Comparison of ENCODE assay signal across 1 cellular context in the genomic region with DNA sequence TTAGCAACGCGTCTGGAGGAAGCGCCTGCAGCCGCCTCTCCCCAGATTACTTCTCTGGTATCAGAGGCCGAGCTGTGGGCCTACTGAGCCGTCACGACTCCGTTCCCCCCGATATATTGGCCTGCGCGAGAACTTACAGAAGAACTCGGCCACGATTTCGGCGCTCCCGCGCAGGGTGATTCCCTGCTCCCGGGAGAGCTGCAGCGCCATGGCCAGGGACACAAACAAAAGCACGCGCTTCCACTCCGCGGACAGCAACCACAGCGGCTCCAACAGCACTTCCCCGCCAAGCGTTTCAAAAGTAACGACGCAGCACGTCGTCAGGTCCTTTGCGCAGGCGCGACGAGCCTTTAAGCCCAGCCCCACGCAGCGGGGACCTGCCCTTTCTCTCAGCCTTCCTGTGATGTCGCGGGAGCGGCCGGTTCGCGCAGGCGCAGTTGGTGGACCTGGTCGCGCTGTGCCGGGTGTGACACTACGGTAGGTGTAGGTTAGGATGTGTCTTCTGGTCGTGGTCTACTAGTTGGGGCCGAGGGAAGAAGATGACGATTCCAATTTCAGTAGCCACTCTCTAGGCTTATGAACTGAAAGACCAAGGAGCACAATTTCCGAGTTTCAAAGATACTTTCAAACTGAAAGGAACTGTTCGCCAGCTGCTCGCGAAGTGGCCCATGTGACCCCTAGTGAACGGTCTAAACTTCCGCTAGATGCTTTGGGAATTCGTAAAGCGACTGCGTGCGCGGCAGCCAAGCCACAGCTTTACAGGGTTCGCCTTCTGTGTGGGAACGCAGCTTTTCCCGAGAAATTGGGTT.
TF ChIP-seq lines count a peak whose summit lies in the region.

A gene (minus strand): TSS at position 324 of the 809 bp plus-strand sequence. CDS start 114 bp downstream, at position 210.

TF ChIP-seq in GM12878, 131 proteins besides CTCF, POLR2A, EP300 and RAD21 (continued from another document and continues in another):
- no peak; the same call in 1 of the 2 replicates for TF ChIP-seq LARP7 (IDR thresholded peaks at IDR 0.05)
- 0 out of 2 replicates have a peak, but pooled peaks have one; percentile 49 for TF ChIP-seq ESRRA (IDR thresholded peaks at IDR 0.05; ENCODE audit: low read length)
- TF ChIP-seq MEF2A (IDR thresholded peaks at IDR 0.05; ENCODE audit: insufficient read depth, low read depth, low read length) = no peak
- TF ChIP-seq CHD1 (IDR thresholded peaks at IDR 0.05; ENCODE audit: low read depth, low read length) = no peak
- peak; percentile 47; the same call in 1 of the 2 replicates for TF ChIP-seq TBL1XR1 (IDR thresholded peaks at IDR 0.05; ENCODE audit: low read depth, low read length)
- TF ChIP-seq IKZF2 (IDR thresholded peaks at IDR 0.05) = peak; percentile 69 to 81
- no peak; the same call in 1 of the 2 replicates for TF ChIP-seq PAX5 (IDR thresholded peaks at IDR 0.05; ENCODE audit: borderline replicate concordance, low read depth, low read length)
- TF ChIP-seq, protein P1, sequence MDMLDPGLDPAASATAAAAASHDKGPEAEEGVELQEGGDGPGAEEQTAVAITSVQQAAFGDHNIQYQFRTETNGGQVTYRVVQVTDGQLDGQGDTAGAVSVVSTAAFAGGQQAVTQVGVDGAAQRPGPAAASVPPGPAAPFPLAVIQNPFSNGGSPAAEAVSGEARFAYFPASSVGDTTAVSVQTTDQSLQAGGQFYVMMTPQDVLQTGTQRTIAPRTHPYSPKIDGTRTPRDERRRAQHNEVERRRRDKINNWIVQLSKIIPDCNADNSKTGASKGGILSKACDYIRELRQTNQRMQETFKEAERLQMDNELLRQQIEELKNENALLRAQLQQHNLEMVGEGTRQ (IDR thresholded peaks at IDR 0.05; ENCODE audit: borderline replicate concordance, low read depth, low read length) = peak; percentile 78
- TF ChIP-seq STAT3 (IDR thresholded peaks at IDR 0.05; ENCODE audit: low read depth, low read length) = no peak
- TF ChIP-seq, protein P2, sequence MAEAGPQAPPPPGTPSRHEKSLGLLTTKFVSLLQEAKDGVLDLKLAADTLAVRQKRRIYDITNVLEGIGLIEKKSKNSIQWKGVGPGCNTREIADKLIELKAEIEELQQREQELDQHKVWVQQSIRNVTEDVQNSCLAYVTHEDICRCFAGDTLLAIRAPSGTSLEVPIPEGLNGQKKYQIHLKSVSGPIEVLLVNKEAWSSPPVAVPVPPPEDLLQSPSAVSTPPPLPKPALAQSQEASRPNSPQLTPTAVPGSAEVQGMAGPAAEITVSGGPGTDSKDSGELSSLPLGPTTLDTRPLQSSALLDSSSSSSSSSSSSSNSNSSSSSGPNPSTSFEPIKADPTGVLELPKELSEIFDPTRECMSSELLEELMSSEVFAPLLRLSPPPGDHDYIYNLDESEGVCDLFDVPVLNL (IDR thresholded peaks at IDR 0.05; ENCODE audit: low read depth, low read length) = peak; percentile 99
- TF ChIP-seq IRF4 (IDR thresholded peaks at IDR 0.05; ENCODE audit: low read depth, low read length) = no peak
- TF ChIP-seq MYC (IDR thresholded peaks at IDR 0.05; ENCODE audit: insufficient read depth, insufficient read length, insufficient replicate concordance, low read length, severe bottlenecking) = peak; percentile 62
- 0 out of 2 replicates have a peak, but pooled peaks have one; percentile 39 for TF ChIP-seq ATF7 (IDR thresholded peaks at IDR 0.05; ENCODE audit: low read depth)
- no peak for TF ChIP-seq CBX3 (IDR thresholded peaks at IDR 0.05; ENCODE audit: borderline replicate concordance, low read depth)
- no peak; the same call in 1 of the 2 replicates for TF ChIP-seq GATAD2B (conservative IDR thresholded peaks at IDR 0.05; ENCODE audit: low read depth)
- no peak for TF ChIP-seq RCOR1 (conservative IDR thresholded peaks at IDR 0.05; ENCODE audit: low read depth, low read length)
- no peak for TF ChIP-seq SUPT20H (IDR thresholded peaks at IDR 0.05; ENCODE audit: borderline replicate concordance, control insufficient read depth, low read depth, low read length)
- TF ChIP-seq KDM1A (IDR thresholded peaks at IDR 0.05; ENCODE audit: borderline replicate concordance) = no peak
- TF ChIP-seq ZNF622 (IDR thresholded peaks at IDR 0.05) = no peak
- TF ChIP-seq, protein P3, sequence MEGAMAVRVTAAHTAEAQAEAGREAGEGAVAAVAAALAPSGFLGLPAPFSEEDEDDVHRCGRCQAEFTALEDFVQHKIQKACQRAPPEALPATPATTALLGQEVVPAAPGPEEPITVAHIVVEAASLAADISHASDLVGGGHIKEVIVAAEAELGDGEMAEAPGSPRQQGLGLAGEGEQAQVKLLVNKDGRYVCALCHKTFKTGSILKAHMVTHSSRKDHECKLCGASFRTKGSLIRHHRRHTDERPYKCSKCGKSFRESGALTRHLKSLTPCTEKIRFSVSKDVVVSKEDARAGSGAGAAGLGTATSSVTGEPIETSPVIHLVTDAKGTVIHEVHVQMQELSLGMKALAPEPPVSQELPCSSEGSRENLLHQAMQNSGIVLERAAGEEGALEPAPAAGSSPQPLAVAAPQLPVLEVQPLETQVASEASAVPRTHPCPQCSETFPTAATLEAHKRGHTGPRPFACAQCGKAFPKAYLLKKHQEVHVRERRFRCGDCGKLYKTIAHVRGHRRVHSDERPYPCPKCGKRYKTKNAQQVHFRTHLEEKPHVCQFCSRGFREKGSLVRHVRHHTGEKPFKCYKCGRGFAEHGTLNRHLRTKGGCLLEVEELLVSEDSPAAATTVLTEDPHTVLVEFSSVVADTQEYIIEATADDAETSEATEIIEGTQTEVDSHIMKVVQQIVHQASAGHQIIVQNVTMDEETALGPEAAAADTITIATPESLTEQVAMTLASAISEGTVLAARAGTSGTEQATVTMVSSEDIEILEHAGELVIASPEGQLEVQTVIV (IDR thresholded peaks at IDR 0.05; ENCODE audit: borderline replicate concordance, partially characterized antibody) = no peak
- TF ChIP-seq, protein P4, sequence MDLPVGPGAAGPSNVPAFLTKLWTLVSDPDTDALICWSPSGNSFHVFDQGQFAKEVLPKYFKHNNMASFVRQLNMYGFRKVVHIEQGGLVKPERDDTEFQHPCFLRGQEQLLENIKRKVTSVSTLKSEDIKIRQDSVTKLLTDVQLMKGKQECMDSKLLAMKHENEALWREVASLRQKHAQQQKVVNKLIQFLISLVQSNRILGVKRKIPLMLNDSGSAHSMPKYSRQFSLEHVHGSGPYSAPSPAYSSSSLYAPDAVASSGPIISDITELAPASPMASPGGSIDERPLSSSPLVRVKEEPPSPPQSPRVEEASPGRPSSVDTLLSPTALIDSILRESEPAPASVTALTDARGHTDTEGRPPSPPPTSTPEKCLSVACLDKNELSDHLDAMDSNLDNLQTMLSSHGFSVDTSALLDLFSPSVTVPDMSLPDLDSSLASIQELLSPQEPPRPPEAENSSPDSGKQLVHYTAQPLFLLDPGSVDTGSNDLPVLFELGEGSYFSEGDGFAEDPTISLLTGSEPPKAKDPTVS (IDR thresholded peaks at IDR 0.05; ENCODE audit: low read depth, low read length) = no peak
- no peak for TF ChIP-seq NR2C2 (IDR thresholded peaks at IDR 0.05; ENCODE audit: borderline replicate concordance, control insufficient read depth, insufficient read length, low read depth)
- TF ChIP-seq HCFC1 (IDR thresholded peaks at IDR 0.05; ENCODE audit: low read length) = no peak
- TF ChIP-seq, protein P5, sequence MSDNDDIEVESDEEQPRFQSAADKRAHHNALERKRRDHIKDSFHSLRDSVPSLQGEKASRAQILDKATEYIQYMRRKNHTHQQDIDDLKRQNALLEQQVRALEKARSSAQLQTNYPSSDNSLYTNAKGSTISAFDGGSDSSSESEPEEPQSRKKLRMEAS (IDR thresholded peaks at IDR 0.05; ENCODE audit: low read depth, low read length) = peak; percentile 66
- no peak for TF ChIP-seq ZNF24 (IDR thresholded peaks at IDR 0.05)
- peak; percentile 67 for TF ChIP-seq BRCA1 (IDR thresholded peaks at IDR 0.05; ENCODE audit: low read depth, low read length)
- 0 out of 2 replicates have a peak, but pooled peaks have one; percentile 45 for TF ChIP-seq TCF3 (IDR thresholded peaks at IDR 0.05; ENCODE audit: borderline replicate concordance, insufficient read depth, low read depth, low read length)
- peak; percentile 82; the same call in 1 of the 2 replicates for TF ChIP-seq ASH2L (IDR thresholded peaks at IDR 0.05; ENCODE audit: borderline replicate concordance, low read depth)
- peak; percentile 63 for TF ChIP-seq FOXM1 (IDR thresholded peaks at IDR 0.05; ENCODE audit: low read depth, low read length)
- TF ChIP-seq BHLHE40 (IDR thresholded peaks at IDR 0.05; ENCODE audit: borderline replicate concordance in 1 of 2, low read depth in 2 of 2, low read length in 1 of 2) = peak in 1 of 2 experiments; percentile 5; a peak in 2 of 4 replicates
- TF ChIP-seq, protein P6, sequence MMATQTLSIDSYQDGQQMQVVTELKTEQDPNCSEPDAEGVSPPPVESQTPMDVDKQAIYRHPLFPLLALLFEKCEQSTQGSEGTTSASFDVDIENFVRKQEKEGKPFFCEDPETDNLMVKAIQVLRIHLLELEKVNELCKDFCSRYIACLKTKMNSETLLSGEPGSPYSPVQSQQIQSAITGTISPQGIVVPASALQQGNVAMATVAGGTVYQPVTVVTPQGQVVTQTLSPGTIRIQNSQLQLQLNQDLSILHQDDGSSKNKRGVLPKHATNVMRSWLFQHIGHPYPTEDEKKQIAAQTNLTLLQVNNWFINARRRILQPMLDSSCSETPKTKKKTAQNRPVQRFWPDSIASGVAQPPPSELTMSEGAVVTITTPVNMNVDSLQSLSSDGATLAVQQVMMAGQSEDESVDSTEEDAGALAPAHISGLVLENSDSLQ (IDR thresholded peaks at IDR 0.05) = peak; percentile 41; the same call in 1 of the 2 replicates
- TF ChIP-seq ZZZ3 (IDR thresholded peaks at IDR 0.05; ENCODE audit: control insufficient read depth, insufficient read length, low read depth) = no peak
- peak; percentile 56; the same call in 1 of the 2 replicates for TF ChIP-seq EED (IDR thresholded peaks at IDR 0.05; ENCODE audit: low read depth)
- TF ChIP-seq CBX5 (IDR thresholded peaks at IDR 0.05; ENCODE audit: low read depth) = no peak; the same call in 1 of the 2 replicates
- TF ChIP-seq BMI1 (IDR thresholded peaks at IDR 0.05; ENCODE audit: borderline replicate concordance) = no peak
- TF ChIP-seq, protein P7, sequence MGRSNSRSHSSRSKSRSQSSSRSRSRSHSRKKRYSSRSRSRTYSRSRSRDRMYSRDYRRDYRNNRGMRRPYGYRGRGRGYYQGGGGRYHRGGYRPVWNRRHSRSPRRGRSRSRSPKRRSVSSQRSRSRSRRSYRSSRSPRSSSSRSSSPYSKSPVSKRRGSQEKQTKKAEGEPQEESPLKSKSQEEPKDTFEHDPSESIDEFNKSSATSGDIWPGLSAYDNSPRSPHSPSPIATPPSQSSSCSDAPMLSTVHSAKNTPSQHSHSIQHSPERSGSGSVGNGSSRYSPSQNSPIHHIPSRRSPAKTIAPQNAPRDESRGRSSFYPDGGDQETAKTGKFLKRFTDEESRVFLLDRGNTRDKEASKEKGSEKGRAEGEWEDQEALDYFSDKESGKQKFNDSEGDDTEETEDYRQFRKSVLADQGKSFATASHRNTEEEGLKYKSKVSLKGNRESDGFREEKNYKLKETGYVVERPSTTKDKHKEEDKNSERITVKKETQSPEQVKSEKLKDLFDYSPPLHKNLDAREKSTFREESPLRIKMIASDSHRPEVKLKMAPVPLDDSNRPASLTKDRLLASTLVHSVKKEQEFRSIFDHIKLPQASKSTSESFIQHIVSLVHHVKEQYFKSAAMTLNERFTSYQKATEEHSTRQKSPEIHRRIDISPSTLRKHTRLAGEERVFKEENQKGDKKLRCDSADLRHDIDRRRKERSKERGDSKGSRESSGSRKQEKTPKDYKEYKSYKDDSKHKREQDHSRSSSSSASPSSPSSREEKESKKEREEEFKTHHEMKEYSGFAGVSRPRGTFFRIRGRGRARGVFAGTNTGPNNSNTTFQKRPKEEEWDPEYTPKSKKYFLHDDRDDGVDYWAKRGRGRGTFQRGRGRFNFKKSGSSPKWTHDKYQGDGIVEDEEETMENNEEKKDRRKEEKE (IDR thresholded peaks at IDR 0.05) = no peak
- TF ChIP-seq RAD51 (IDR thresholded peaks at IDR 0.05) = peak; percentile 95
- TF ChIP-seq, protein P8, sequence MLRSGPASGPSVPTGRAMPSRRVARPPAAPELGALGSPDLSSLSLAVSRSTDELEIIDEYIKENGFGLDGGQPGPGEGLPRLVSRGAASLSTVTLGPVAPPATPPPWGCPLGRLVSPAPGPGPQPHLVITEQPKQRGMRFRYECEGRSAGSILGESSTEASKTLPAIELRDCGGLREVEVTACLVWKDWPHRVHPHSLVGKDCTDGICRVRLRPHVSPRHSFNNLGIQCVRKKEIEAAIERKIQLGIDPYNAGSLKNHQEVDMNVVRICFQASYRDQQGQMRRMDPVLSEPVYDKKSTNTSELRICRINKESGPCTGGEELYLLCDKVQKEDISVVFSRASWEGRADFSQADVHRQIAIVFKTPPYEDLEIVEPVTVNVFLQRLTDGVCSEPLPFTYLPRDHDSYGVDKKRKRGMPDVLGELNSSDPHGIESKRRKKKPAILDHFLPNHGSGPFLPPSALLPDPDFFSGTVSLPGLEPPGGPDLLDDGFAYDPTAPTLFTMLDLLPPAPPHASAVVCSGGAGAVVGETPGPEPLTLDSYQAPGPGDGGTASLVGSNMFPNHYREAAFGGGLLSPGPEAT (IDR thresholded peaks at IDR 0.05; ENCODE audit: low read depth) = peak; percentile 54; the same call in 1 of the 2 replicates
- TF ChIP-seq, protein P9, sequence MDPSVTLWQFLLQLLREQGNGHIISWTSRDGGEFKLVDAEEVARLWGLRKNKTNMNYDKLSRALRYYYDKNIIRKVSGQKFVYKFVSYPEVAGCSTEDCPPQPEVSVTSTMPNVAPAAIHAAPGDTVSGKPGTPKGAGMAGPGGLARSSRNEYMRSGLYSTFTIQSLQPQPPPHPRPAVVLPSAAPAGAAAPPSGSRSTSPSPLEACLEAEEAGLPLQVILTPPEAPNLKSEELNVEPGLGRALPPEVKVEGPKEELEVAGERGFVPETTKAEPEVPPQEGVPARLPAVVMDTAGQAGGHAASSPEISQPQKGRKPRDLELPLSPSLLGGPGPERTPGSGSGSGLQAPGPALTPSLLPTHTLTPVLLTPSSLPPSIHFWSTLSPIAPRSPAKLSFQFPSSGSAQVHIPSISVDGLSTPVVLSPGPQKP (IDR thresholded peaks at IDR 0.05; ENCODE audit: low read depth, low read length) = peak; percentile 24; the same call in 1 of the 2 replicates
- peak; percentile 95 for TF ChIP-seq CHD2 (IDR thresholded peaks at IDR 0.05; ENCODE audit: borderline replicate concordance, low read depth, low read length)
- TF ChIP-seq, protein P10, sequence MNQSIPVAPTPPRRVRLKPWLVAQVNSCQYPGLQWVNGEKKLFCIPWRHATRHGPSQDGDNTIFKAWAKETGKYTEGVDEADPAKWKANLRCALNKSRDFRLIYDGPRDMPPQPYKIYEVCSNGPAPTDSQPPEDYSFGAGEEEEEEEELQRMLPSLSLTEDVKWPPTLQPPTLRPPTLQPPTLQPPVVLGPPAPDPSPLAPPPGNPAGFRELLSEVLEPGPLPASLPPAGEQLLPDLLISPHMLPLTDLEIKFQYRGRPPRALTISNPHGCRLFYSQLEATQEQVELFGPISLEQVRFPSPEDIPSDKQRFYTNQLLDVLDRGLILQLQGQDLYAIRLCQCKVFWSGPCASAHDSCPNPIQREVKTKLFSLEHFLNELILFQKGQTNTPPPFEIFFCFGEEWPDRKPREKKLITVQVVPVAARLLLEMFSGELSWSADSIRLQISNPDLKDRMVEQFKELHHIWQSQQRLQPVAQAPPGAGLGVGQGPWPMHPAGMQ (IDR thresholded peaks at IDR 0.05; ENCODE audit: borderline replicate concordance) = no peak
- no peak for TF ChIP-seq SUZ12 (IDR thresholded peaks at IDR 0.05; ENCODE audit: unreplicated experiment)
- no peak for TF ChIP-seq YBX1 (IDR thresholded peaks at IDR 0.05)
- no peak for TF ChIP-seq PAX8 (IDR thresholded peaks at IDR 0.05)
- TF ChIP-seq RELA (IDR thresholded peaks at IDR 0.05; ENCODE audit: borderline replicate concordance, partially characterized antibody) = no peak
- peak; percentile 17 for TF ChIP-seq SMAD1 (IDR thresholded peaks at IDR 0.05; ENCODE audit: low read depth, partially characterized antibody)
- TF ChIP-seq NFIC (IDR thresholded peaks at IDR 0.05; ENCODE audit: low read depth, low read length) = no peak
- TF ChIP-seq KAT2A (conservative IDR thresholded peaks at IDR 0.05; ENCODE audit: control insufficient read depth, low read depth, low read length) = no peak
